Comparison of ENCODE assay signal across 1 cellular context in the genomic region with DNA sequence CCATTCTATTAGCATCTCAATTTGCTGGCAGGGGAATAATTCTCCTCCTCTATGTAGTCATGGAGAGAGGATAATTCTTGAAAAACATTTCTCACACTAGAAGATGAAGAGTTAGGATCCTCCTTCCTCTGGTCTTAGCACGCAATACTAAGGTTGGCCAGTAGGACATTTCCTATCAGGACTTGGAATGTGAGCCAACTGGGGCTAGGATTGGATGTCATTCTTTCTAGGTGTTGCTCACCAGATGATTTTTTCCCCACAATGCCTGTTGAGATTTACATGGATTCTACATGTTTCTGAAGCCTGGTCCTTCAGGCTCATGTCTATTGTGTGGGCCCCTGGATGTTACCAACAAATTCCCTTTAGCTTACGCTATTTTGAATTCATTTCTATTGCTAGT.
TF ChIP-seq lines count a peak whose summit lies in the region.

No MANE protein-coding gene starts in this region.

TF ChIP-seq in SK-N-SH, 30 proteins besides CTCF, POLR2A, EP300 and RAD21 (continued from another document):
- TF ChIP-seq REST (IDR thresholded peaks at IDR 0.05; ENCODE audit: low read depth, low read length): no peak
- TF ChIP-seq TCF12 (IDR thresholded peaks at IDR 0.05): no peak
- TF ChIP-seq PBX3 (IDR thresholded peaks at IDR 0.05): no peak
- no peak for TF ChIP-seq FOXJ3 (CRISPR knock-in tag; IDR thresholded peaks at IDR 0.05)
- no peak for TF ChIP-seq EZH2phosphoT487 (IDR thresholded peaks at IDR 0.05; ENCODE audit: borderline replicate concordance, low read depth)
